In the genomic region with DNA sequence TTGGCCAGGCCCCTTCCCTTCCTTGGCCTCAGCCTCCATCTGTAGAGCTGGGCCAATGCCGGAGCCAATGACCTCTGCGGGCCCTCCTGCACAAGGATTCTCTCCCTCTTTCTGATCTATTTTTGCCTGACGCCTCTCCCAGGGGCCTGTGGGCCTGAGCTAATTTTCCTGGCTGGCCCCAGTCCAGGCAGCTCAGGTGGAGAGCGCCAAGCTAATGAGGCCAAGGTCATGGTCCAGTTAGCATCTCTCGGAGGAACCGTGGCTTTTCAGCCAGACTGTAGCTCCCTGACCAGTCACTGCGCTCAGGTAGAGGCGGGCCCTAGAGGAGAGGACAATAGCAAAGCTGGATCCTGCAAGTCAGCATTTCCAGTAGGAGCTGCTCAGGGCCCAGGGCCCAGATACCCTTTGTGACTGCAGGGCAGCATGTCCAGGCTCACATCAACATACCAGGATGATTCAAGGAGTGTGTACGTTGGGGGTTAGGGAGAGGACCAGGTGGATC, we compare ENCODE assay signal across 31 cellular contexts. TPM values are rescaled to one million over a fixed set of nuclear protein-coding genes. Genes with fewer than 3 reads are reported as not detected.
DNase-seq lines count a peak whose midpoint lies in the region; ATAC-seq and TF ChIP-seq lines count a peak whose summit lies in the region.
"Had no signal": no experiment of that assay in that cellular context is flagged by ENCODE, and none has a peak within 500 bp of the region (broad histone marks: within the 10 kb centered on the region; RNA-seq: fewer than 3 reads in every experiment).

No MANE protein-coding gene starts in this region.

- no peaks in the 10 kb centered on the region for H3K36me3 ChIP-seq in transverse colon
- H3K36me3 ChIP-seq: BE2C, breast epithelium, HAP-1, left ventricle myocardium inferior, Peyer's patch, right lobe of liver, tibial artery had no signal

- no peak for ATAC-seq in activated CD4-positive, alpha-beta T cell treated with anti-CD3 and anti-CD28 coated beads for 36 hours
- peak; percentile 58 for ATAC-seq in esophagus mucosa
- ATAC-seq in natural killer cell = no peak
- ATAC-seq in GM21737 (IDR thresholded peaks at IDR 0.05; ENCODE audit: unreplicated experiment) = no peak

- no peaks in the 10 kb centered on the region for H3K9me3 Mint-ChIP-seq in activated CD4-positive, alpha-beta T cell treated with anti-CD3 and anti-CD28 coated beads, Interleukin-2, amount 10 ng/mL, durations not matched to agents 24 days and 14 days
- H3K9me3 Mint-ChIP-seq in activated CD4-positive, alpha-beta T cell treated with anti-CD3 and anti-CD28 coated beads for 36 hours (ENCODE audit: low read depth) = no peaks in the 10 kb centered on the region
- no peaks in the 10 kb centered on the region for H3K9me3 Mint-ChIP-seq in natural killer cell
- H3K9me3 Mint-ChIP-seq: activated naive CD8-positive, alpha-beta T cell treated with anti-CD3 and anti-CD28 coated beads for 36 hours; immature natural killer cell had no signal

- no peaks in the 10 kb centered on the region for H3K27me3 ChIP-seq in transverse colon
- H3K27me3 ChIP-seq: BE2C, breast epithelium, Peyer's patch, right lobe of liver, tibial artery had no signal

- H3K27ac ChIP-seq in transverse colon = no peak overlapping the region
- H3K27ac ChIP-seq: breast epithelium, left ventricle myocardium inferior, Peyer's patch, right lobe of liver, tibial artery had no signal

- TF ChIP-seq POLR2A in transverse colon (IDR thresholded peaks at IDR 0.05) = no peak

- CTCF ChIA-PET in activated CD4-positive, alpha-beta T cell treated with anti-CD3 and anti-CD28 coated beads for 36 hours (lab: Charles Lee) = interaction anchor here (1.0 kb wide), 1 partner anchor 51 kb away, joined by 3 read pairs; no protein-coding TSS in a partner anchor

- DNase-seq in activated CD4-positive, alpha-beta T cell treated with anti-CD3 and anti-CD28 coated beads, Interleukin-2, amount 10 ng/mL, durations not matched to agents 24 days and 14 days = no peak
- DNase-seq in activated CD4-positive, alpha-beta T cell treated with anti-CD3 and anti-CD28 coated beads for 36 hours = no peak
- DNase-seq in renal cortical epithelial cell (ENCODE audit: low read depth) (peak; percentile 27), transverse colon (no peak), natural killer cell (no peak)
- DNase-seq: activated CD4-positive, alpha-beta T cell treated with anti-CD3 and anti-CD28 coated beads for 4 hours; activated effector memory CD4-positive, alpha-beta T cell treated with Interleukin-2 at 50 U/mL for 16 hours; activated naive CD8-positive, alpha-beta T cell treated with anti-CD3 and anti-CD28 coated beads for 36 hours; anterior cingulate cortex; BE2C; DMS 273 treated with DMSO at 0.1 percent for 48 hours; hippocampal formation; immature natural killer cell; left ventricle myocardium inferior; mesendoderm; MV-4-11; NCI-H187; NCI-H524 treated with DMSO at 0.1 percent for 48 hours; Peyer's patch; posterior cingulate gyrus; right lobe of liver; SIG-M5; stimulated activated CD4-positive, alpha-beta T cell treated with anti-CD3 and anti-CD28 coated beads, Interleukin-12 subunit alpha, Interleukin-12 subunit beta, amount 100 ng/mL, for 4 hours; stimulated activated CD4-positive, alpha-beta T cell treated with anti-CD3 and anti-CD28 coated beads, Interleukin-4, amount 100 ng/mL, for 1 hour; SW 1271; tibial artery had no signal

- no peaks in the 10 kb centered on the region for H3K9me3 ChIP-seq in transverse colon
- H3K9me3 ChIP-seq: BE2C, breast epithelium, HAP-1, left ventricle myocardium inferior, Peyer's patch, right lobe of liver, tibial artery had no signal

- H3K27me3 Mint-ChIP-seq in activated CD4-positive, alpha-beta T cell treated with anti-CD3 and anti-CD28 coated beads, Interleukin-2, amount 10 ng/mL, durations not matched to agents 24 days and 14 days = no peaks in the 10 kb centered on the region
- H3K27me3 Mint-ChIP-seq in activated CD4-positive, alpha-beta T cell treated with anti-CD3 and anti-CD28 coated beads for 36 hours = no peaks in the 10 kb centered on the region
- no peaks in the 10 kb centered on the region for H3K27me3 Mint-ChIP-seq in natural killer cell (ENCODE audit: low read depth in 2 of 2)
- H3K27me3 Mint-ChIP-seq: activated naive CD8-positive, alpha-beta T cell treated with anti-CD3 and anti-CD28 coated beads for 36 hours had no signal

- H3K4me3 Mint-ChIP-seq in activated CD4-positive, alpha-beta T cell treated with anti-CD3 and anti-CD28 coated beads, Interleukin-2, amount 10 ng/mL, durations not matched to agents 24 days and 14 days = no peak overlapping the region
- H3K4me3 Mint-ChIP-seq in activated CD4-positive, alpha-beta T cell treated with anti-CD3 and anti-CD28 coated beads for 36 hours = no peak overlapping the region
- H3K4me3 Mint-ChIP-seq in natural killer cell = no peak overlapping the region
- H3K4me3 Mint-ChIP-seq: activated naive CD8-positive, alpha-beta T cell treated with anti-CD3 and anti-CD28 coated beads for 36 hours; immature natural killer cell had no signal

- in situ Hi-C loops in transverse colon (cut with MboI; ENCODE audit: low pct_ligation_motif_present in 1 of 4, low pct_unique_long_range_greater_than_20kb in 1 of 4, low sequenced_read_pairs in 3 of 4) = loop anchor here in 2 of 4 donors (25.0 kb wide), 3 partner anchors 480 to 705 kb away; a partner anchor contains a TSS

- H3K4me1 Mint-ChIP-seq in activated CD4-positive, alpha-beta T cell treated with anti-CD3 and anti-CD28 coated beads, Interleukin-2, amount 10 ng/mL, durations not matched to agents 24 days and 14 days = no peaks in the 10 kb centered on the region
- H3K4me1 Mint-ChIP-seq in activated CD4-positive, alpha-beta T cell treated with anti-CD3 and anti-CD28 coated beads for 36 hours = no peaks in the 10 kb centered on the region
- H3K4me1 Mint-ChIP-seq in natural killer cell = no peaks in the 10 kb centered on the region
- H3K4me1 Mint-ChIP-seq: activated naive CD8-positive, alpha-beta T cell treated with anti-CD3 and anti-CD28 coated beads for 36 hours; immature natural killer cell had no signal

- H3K27ac Mint-ChIP-seq in activated CD4-positive, alpha-beta T cell treated with anti-CD3 and anti-CD28 coated beads, Interleukin-2, amount 10 ng/mL, durations not matched to agents 24 days and 14 days = peak overlapping the region; percentile 24
- H3K27ac Mint-ChIP-seq in activated CD4-positive, alpha-beta T cell treated with anti-CD3 and anti-CD28 coated beads for 36 hours = no peak overlapping the region
- no peak overlapping the region for H3K27ac Mint-ChIP-seq in natural killer cell
- H3K27ac Mint-ChIP-seq: activated naive CD8-positive, alpha-beta T cell treated with anti-CD3 and anti-CD28 coated beads for 36 hours had no signal

- no peaks in the 10 kb centered on the region for H3K36me3 Mint-ChIP-seq in activated CD4-positive, alpha-beta T cell treated with anti-CD3 and anti-CD28 coated beads, Interleukin-2, amount 10 ng/mL, durations not matched to agents 24 days and 14 days (ENCODE audit: low read depth)
- H3K36me3 Mint-ChIP-seq in activated CD4-positive, alpha-beta T cell treated with anti-CD3 and anti-CD28 coated beads for 36 hours (ENCODE audit: low read depth) = no peaks in the 10 kb centered on the region
- H3K36me3 Mint-ChIP-seq in natural killer cell = no peaks in the 10 kb centered on the region
- H3K36me3 Mint-ChIP-seq: activated naive CD8-positive, alpha-beta T cell treated with anti-CD3 and anti-CD28 coated beads for 36 hours had no signal

- POLR2A ChIA-PET in activated CD4-positive, alpha-beta T cell treated with anti-CD3 and anti-CD28 coated beads for 36 hours (lab: Charles Lee) = interaction anchor here (0.6 kb wide), 1 partner anchor 163 kb away, joined by 3 read pairs; no protein-coding TSS in a partner anchor

- no peak overlapping the region for H3K4me3 ChIP-seq in transverse colon
- H3K4me3 ChIP-seq: breast epithelium, HAP-1, left ventricle myocardium inferior, Peyer's patch, right lobe of liver, tibial artery had no signal

- 0 out of 2 replicates have a peak, but pooled peaks have one; percentile 33 for TF ChIP-seq EP300 in Ishikawa (IDR thresholded peaks at IDR 0.05; ENCODE audit: borderline replicate concordance)
- TF ChIP-seq EP300 in transverse colon (IDR thresholded peaks at IDR 0.05; ENCODE audit: low read depth) = no peak

- intact Hi-C loops in activated CD4-positive, alpha-beta T cell treated with anti-CD3 and anti-CD28 coated beads, Interleukin-2, amount 10 ng/mL, durations not matched to agents 24 days and 14 days (cut with micrococcal nuclease) = no loop called here
- intact Hi-C loops in activated CD4-positive, alpha-beta T cell treated with anti-CD3 and anti-CD28 coated beads for 36 hours (cut with DNase I, micrococcal nuclease) = no loop called here
- intact Hi-C loops in transverse colon (cut with DNase I; ENCODE audit: low total_unique reads) = no loop called here
- intact Hi-C loops in natural killer cell (cut with micrococcal nuclease) = no loop called here

- peak; percentile 33; the same call in 1 of the 2 replicates for TF ChIP-seq RAD21 in Ishikawa (IDR thresholded peaks at IDR 0.05; ENCODE audit: low read depth)

- WGBS in transverse colon (ENCODE audit: low coverage in 1 of 2), 2 donors = 70 to 94% methylated on average over 2 to 6 of the region's 9 CpGs

- H3K4me1 ChIP-seq in transverse colon = no peaks in the 10 kb centered on the region
- H3K4me1 ChIP-seq: BE2C, breast epithelium, Peyer's patch, right lobe of liver, tibial artery had no signal

- TF ChIP-seq CTCF in transverse colon (IDR thresholded peaks at IDR 0.05) (no peak), natural killer cell (IDR thresholded peaks at IDR 0.05) (no peak)

TF ChIP-seq in Ishikawa, 13 proteins besides CTCF, POLR2A, EP300 and RAD21 (continues in another document):
- TF ChIP-seq, protein P1, sequence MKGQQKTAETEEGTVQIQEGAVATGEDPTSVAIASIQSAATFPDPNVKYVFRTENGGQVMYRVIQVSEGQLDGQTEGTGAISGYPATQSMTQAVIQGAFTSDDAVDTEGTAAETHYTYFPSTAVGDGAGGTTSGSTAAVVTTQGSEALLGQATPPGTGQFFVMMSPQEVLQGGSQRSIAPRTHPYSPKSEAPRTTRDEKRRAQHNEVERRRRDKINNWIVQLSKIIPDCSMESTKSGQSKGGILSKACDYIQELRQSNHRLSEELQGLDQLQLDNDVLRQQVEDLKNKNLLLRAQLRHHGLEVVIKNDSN (IDR thresholded peaks at IDR 0.05) = 0 out of 2 replicates have a peak, but pooled peaks have one; percentile 24
- no peak for TF ChIP-seq CEBPB (IDR thresholded peaks at IDR 0.05)

RNA-seq across cellular contexts. Expression of a gene that starts 43.5 kb away (rescaled TPM):
- total RNA-seq in activated CD4-positive, alpha-beta T cell treated with anti-CD3 and anti-CD28 coated beads, Interleukin-2, amount 10 ng/mL, durations not matched to agents 24 days and 14 days = 42.2 and 44.8 TPM in 2 replicates
- 10 to 100 TPM; 50.6 to 55.4 TPM for total RNA-seq in activated CD4-positive, alpha-beta T cell treated with anti-CD3 and anti-CD28 coated beads for 36 hours
- total RNA-seq in esophagus mucosa = 8.7 TPM
- total RNA-seq in renal cortical epithelial cell = 4.0 and 10.4 TPM in 2 replicates
- 10 to 100 TPM in 3 of 4 donors, 1 to 10 TPM in 1; 8.7 to 53.9 (median 19.4) TPM for total RNA-seq in transverse colon
- 100 to 1,000 TPM; 105 to 166 (median 111) TPM for total RNA-seq in natural killer cell
